In the genomic region with DNA sequence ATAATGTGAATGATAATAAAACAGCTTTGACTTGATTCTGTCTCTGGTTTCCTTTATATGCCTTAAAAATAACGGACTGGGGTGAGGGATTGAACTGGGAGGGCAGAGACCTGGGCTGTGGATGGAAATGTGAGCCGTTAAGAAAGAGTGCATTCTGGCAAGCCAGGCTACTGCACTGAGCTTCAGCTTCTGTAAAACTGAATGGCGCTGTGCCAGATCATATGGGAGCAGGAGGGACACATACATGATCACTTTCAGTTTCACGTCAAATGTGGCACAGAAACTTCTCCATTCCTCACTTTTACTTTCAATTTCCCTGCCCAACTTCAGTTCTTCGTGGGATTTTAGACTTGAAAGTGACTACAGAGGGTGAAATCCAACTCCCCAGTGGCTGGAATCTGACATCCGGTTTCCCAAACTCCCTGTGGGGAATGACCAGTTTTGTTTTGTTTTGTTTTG, we compare ENCODE assay signal across 8 cellular contexts. TPM values are rescaled to one million over a fixed set of nuclear protein-coding genes. Genes with fewer than 3 reads are reported as not detected.
DNase-seq lines count a peak whose midpoint lies in the region; ATAC-seq and TF ChIP-seq lines count a peak whose summit lies in the region.

No MANE protein-coding gene starts in this region.

- H3K4me3 ChIP-seq in CD4-positive, CD25-positive, alpha-beta regulatory T cell (ENCODE audit: low read depth, low read length), result peak overlapping the region; percentile 95
- H3K4me3 ChIP-seq in ascending aorta, result peak overlapping the region; percentile 51 to 70

- no peaks in the 10 kb centered on the region for H3K36me3 Mint-ChIP-seq in CD4-positive, CD25-positive, alpha-beta regulatory T cell
- H3K36me3 Mint-ChIP-seq in IgD-negative memory B cell (no peaks in the 10 kb centered on the region), immature natural killer cell (no peaks in the 10 kb centered on the region)
- H3K36me3 Mint-ChIP-seq in T-helper 1 cell treated with Interleukin-12 subunit alpha and Interleukin-12 subunit beta and Interleukin-4 antibody, amounts not matched to agents 30 μg/mL and 1 μg/mL, for 36 hours (ENCODE audit: low read depth), result peaks cover 6% of the 10 kb centered on the region

- peak overlapping the region; percentile 89 to 97 (median 96) for H3K27ac Mint-ChIP-seq in CD4-positive, CD25-positive, alpha-beta regulatory T cell
- H3K27ac Mint-ChIP-seq in IgD-negative memory B cell (peak overlapping the region; percentile 35 to 92 (median 84)), immature natural killer cell (peak overlapping the region; percentile 88 to 97 (median 94))
- H3K27ac Mint-ChIP-seq in T-helper 1 cell treated with Interleukin-12 subunit alpha and Interleukin-12 subunit beta and Interleukin-4 antibody, amounts not matched to agents 30 μg/mL and 1 μg/mL, for 36 hours, result peak overlapping the region; percentile 99

- no peaks in the 10 kb centered on the region for H3K27me3 Mint-ChIP-seq in CD4-positive, CD25-positive, alpha-beta regulatory T cell
- no peaks in the 10 kb centered on the region for H3K27me3 Mint-ChIP-seq in IgD-negative memory B cell
- no peaks in the 10 kb centered on the region for H3K27me3 Mint-ChIP-seq in T-helper 1 cell treated with Interleukin-12 subunit alpha and Interleukin-12 subunit beta and Interleukin-4 antibody, amounts not matched to agents 30 μg/mL and 1 μg/mL, for 36 hours (ENCODE audit: low read depth)
- peaks cover 2 to 19% (median 5%) of the 10 kb centered on the region in 3 donors for H3K27me3 Mint-ChIP-seq in immature natural killer cell (ENCODE audit: low read depth in 3 of 3)

- TF ChIP-seq CTCF in ascending aorta (IDR thresholded peaks at IDR 0.05), result no peak

- H3K36me3 ChIP-seq in CD4-positive, CD25-positive, alpha-beta regulatory T cell (ENCODE audit: control insufficient read depth, insufficient read depth, low read length), result no peaks in the 10 kb centered on the region
- H3K36me3 ChIP-seq in ascending aorta, result no peaks in the 10 kb centered on the region

- intact Hi-C loops in ascending aorta (cut with DNase I), result loop anchor here (2.0 to 5.0 kb wide), 3 partner anchors 73 to 323 kb away; a partner anchor contains a TSS

- peaks cover 17 to 47% (median 36%) of the 10 kb centered on the region in 4 donors for H3K4me1 Mint-ChIP-seq in CD4-positive, CD25-positive, alpha-beta regulatory T cell
- peaks cover 18 to 27% (median 19%) of the 10 kb centered on the region in 3 donors for H3K4me1 Mint-ChIP-seq in IgD-negative memory B cell
- peaks cover 51% of the 10 kb centered on the region for H3K4me1 Mint-ChIP-seq in T-helper 1 cell treated with Interleukin-12 subunit alpha and Interleukin-12 subunit beta and Interleukin-4 antibody, amounts not matched to agents 30 μg/mL and 1 μg/mL, for 36 hours (ENCODE audit: low read depth)
- peaks cover 53 to 55% of the 10 kb centered on the region in 2 donors for H3K4me1 Mint-ChIP-seq in immature natural killer cell

- H3K9me3 Mint-ChIP-seq in CD4-positive, CD25-positive, alpha-beta regulatory T cell, result no peaks in the 10 kb centered on the region
- H3K9me3 Mint-ChIP-seq in IgD-negative memory B cell (no peaks in the 10 kb centered on the region), immature natural killer cell (no peaks in the 10 kb centered on the region)
- no peaks in the 10 kb centered on the region for H3K9me3 Mint-ChIP-seq in T-helper 1 cell treated with Interleukin-12 subunit alpha and Interleukin-12 subunit beta and Interleukin-4 antibody, amounts not matched to agents 30 μg/mL and 1 μg/mL, for 36 hours

- no peaks in the 10 kb centered on the region for H3K27me3 ChIP-seq in CD4-positive, CD25-positive, alpha-beta regulatory T cell (ENCODE audit: control insufficient read depth, insufficient read depth, low read length)
- no peaks in the 10 kb centered on the region for H3K27me3 ChIP-seq in ascending aorta

- H3K4me1 ChIP-seq in CD4-positive, CD25-positive, alpha-beta regulatory T cell (ENCODE audit: control insufficient read depth, insufficient read depth, low read length, poor library complexity, severe bottlenecking), result peaks cover 41% of the 10 kb centered on the region
- peaks cover 11 to 35% of the 10 kb centered on the region in 2 donors for H3K4me1 ChIP-seq in ascending aorta

- H3K4me3 Mint-ChIP-seq in CD4-positive, CD25-positive, alpha-beta regulatory T cell, result peak overlapping the region; percentile 92 to 99 (median 98)
- peak overlapping the region; percentile 83 to 95 (median 93) for H3K4me3 Mint-ChIP-seq in IgD-negative memory B cell
- H3K4me3 Mint-ChIP-seq in T-helper 1 cell treated with Interleukin-12 subunit alpha and Interleukin-12 subunit beta and Interleukin-4 antibody, amounts not matched to agents 30 μg/mL and 1 μg/mL, for 36 hours, result peak overlapping the region; percentile 95
- H3K4me3 Mint-ChIP-seq in immature natural killer cell, result peak overlapping the region; percentile 92 to 100 (median 97)

- no peaks in the 10 kb centered on the region for H3K9me3 ChIP-seq in CD4-positive, CD25-positive, alpha-beta regulatory T cell (ENCODE audit: control insufficient read depth in 2 of 2, low read length in 2 of 2)
- no peaks in the 10 kb centered on the region for H3K9me3 ChIP-seq in ascending aorta

- DNase-seq in CD4-positive, CD25-positive, alpha-beta regulatory T cell, result peak; percentile 49 to 84 (median 76)
- DNase-seq in ascending aorta (ENCODE audit: low spot score in 2 of 2) (peak in 1 of 2 donors; percentile 86), immature natural killer cell (peak; percentile 73 to 78 (median 77)), SK-N-DZ (ENCODE audit: low spot score) (no peak)
- peak; percentile 87 for DNase-seq in stimulated activated CD4-positive, alpha-beta T cell treated with anti-CD3 and anti-CD28 coated beads, Interleukin-15, amount 100 ng/mL, for 24 hours

- peak; percentile 32 to 41 for ATAC-seq in CD4-positive, CD25-positive, alpha-beta regulatory T cell (ENCODE audit: low read depth in 2 of 2)
- ATAC-seq in GM19455 (IDR thresholded peaks at IDR 0.05; ENCODE audit: unreplicated experiment), result peak; percentile 39

- H3K27ac ChIP-seq in CD4-positive, CD25-positive, alpha-beta regulatory T cell (ENCODE audit: insufficient read depth, low read length, poor library complexity, severe bottlenecking), result peak overlapping the region; percentile 88
- H3K27ac ChIP-seq in ascending aorta, result peak overlapping the region; percentile 87 to 92

RNA-seq across cellular contexts. Expression of a gene that starts 1.1 kb away (rescaled TPM):
- total RNA-seq in CD4-positive, CD25-positive, alpha-beta regulatory T cell, result 110 TPM
- 100 to 1,000 TPM; 103 to 444 (median 261) TPM for polyA plus RNA-seq in CD4-positive, CD25-positive, alpha-beta regulatory T cell
- 40.8 TPM for polyA plus RNA-seq in IgD-negative memory B cell
- total RNA-seq in ascending aorta, result 602 TPM
- polyA plus RNA-seq in immature natural killer cell, result 100 to 1,000 TPM; 139 to 321 (median 313) TPM
- not detected in 2 replicates for polyA plus RNA-seq in SK-N-DZ (2014; cell fraction: cytosol; rRNA removed)
- 1.5 TPM in 1 of 2 replicates, not detected in the other for polyA plus RNA-seq in SK-N-DZ (2014; cell fraction: nucleus; rRNA removed)

RNA-seq across cellular contexts. Expression of a gene that starts 16.1 kb away (rescaled TPM):
- 10.4 TPM for total RNA-seq in CD4-positive, CD25-positive, alpha-beta regulatory T cell
- polyA plus RNA-seq in CD4-positive, CD25-positive, alpha-beta regulatory T cell, result 10 to 100 TPM in 3 of 4 donors, 1 to 10 TPM in 1; 5.6 to 86.9 (median 24.7) TPM
- polyA plus RNA-seq in IgD-negative memory B cell (0.49 TPM), immature natural killer cell (1 to 10 TPM in 2 of 3 donors, not detected in 1; 1.4 to 2.5 TPM)
- total RNA-seq in ascending aorta, result 456 TPM
- polyA plus RNA-seq in SK-N-DZ (2014; cell fraction: cytosol; rRNA removed), result 0.49 TPM in 1 of 2 replicates, not detected in the other
- polyA plus RNA-seq in SK-N-DZ (2014; cell fraction: nucleus; rRNA removed), result not detected in 2 replicates

RNA-seq across cellular contexts. Expression of a gene that starts 20.2 kb away (rescaled TPM):
- total RNA-seq in CD4-positive, CD25-positive, alpha-beta regulatory T cell, result not detected
- 1 to 10 TPM in 1 of 4 donors, not detected in 3; 1.2 TPM for polyA plus RNA-seq in CD4-positive, CD25-positive, alpha-beta regulatory T cell
- not detected for polyA plus RNA-seq in IgD-negative memory B cell
- total RNA-seq in ascending aorta, result not detected
- not detected for polyA plus RNA-seq in immature natural killer cell
- polyA plus RNA-seq in SK-N-DZ (2014; cell fraction: cytosol; rRNA removed), result not detected in 2 replicates
- polyA plus RNA-seq in SK-N-DZ (2014; cell fraction: nucleus; rRNA removed), result not detected in 2 replicates

RNA-seq across cellular contexts. Expression of a gene that starts 23.0 kb away (rescaled TPM):
- not detected for total RNA-seq in CD4-positive, CD25-positive, alpha-beta regulatory T cell
- not detected for polyA plus RNA-seq in CD4-positive, CD25-positive, alpha-beta regulatory T cell
- not detected for polyA plus RNA-seq in IgD-negative memory B cell
- 105 TPM for total RNA-seq in ascending aorta
- polyA plus RNA-seq in immature natural killer cell, result not detected
- not detected in 2 replicates for polyA plus RNA-seq in SK-N-DZ (2014; cell fraction: cytosol; rRNA removed)
- polyA plus RNA-seq in SK-N-DZ (2014; cell fraction: nucleus; rRNA removed), result not detected in 2 replicates

RNA-seq across cellular contexts. Expression of a gene that starts 29.0 kb away (rescaled TPM):
- total RNA-seq in CD4-positive, CD25-positive, alpha-beta regulatory T cell, result not detected
- polyA plus RNA-seq in CD4-positive, CD25-positive, alpha-beta regulatory T cell, result not detected
- polyA plus RNA-seq in IgD-negative memory B cell (not detected), immature natural killer cell (not detected)
- 183 TPM for total RNA-seq in ascending aorta
- not detected in 2 replicates for polyA plus RNA-seq in SK-N-DZ (2014; cell fraction: cytosol; rRNA removed)
- polyA plus RNA-seq in SK-N-DZ (2014; cell fraction: nucleus; rRNA removed), result not detected in 2 replicates
